Comparison of ENCODE assay signal across 20 cellular contexts in the genomic region with DNA sequence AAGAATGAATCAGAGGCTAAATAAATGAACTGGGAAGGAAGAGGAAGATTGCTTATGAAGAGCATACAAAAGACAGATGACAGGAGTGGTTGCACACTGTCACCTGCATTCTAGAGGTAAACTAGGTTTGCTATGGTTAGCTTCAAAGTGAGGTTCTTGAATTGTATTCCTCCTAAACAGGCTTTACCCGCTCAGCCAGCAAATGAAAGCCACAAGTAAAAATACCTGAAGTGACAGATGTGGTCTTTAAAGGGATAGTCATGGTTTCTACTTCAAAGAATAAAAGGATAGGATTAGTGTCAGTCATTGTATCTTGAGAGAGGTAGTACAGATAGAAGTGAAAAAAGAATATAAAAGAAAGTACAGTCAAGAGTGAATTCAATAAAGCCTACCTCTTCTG. TPM values are rescaled to one million over a fixed set of nuclear protein-coding genes. Genes with fewer than 3 reads are reported as not detected.
DNase-seq lines count a peak whose midpoint lies in the region; ATAC-seq and TF ChIP-seq lines count a peak whose summit lies in the region.
"Had no signal": no experiment of that assay in that cellular context is flagged by ENCODE, and none has a peak within 500 bp of the region (broad histone marks: within the 10 kb centered on the region; RNA-seq: fewer than 3 reads in every experiment).

No MANE protein-coding gene starts in this region.

- H3K4me3 Mint-ChIP-seq in activated naive CD4-positive, alpha-beta T cell treated with anti-CD3 and anti-CD28 coated beads, Interleukin-2, amount 50 U/mL, for 24 hours = peak overlapping the region; percentile 6
- peak overlapping the region; percentile 54 for H3K4me3 Mint-ChIP-seq in activated naive CD8-positive, alpha-beta T cell treated with anti-CD3 and anti-CD28 coated beads, Interleukin-2, amount 10 ng/mL, durations not matched to agents 7 days and 5 days
- H3K4me3 Mint-ChIP-seq in type B pancreatic cell (peak overlapping the region; percentile 72), glutamatergic neuron (ENCODE audit: unreplicated experiment) (no peak overlapping the region)
- no peak overlapping the region for H3K4me3 Mint-ChIP-seq in natural killer cell treated with Interleukin-12 subunit alpha and Interleukin-12 subunit beta and Interleukin-15 and Interleukin-18, amount 100 ng/mL, for 72 hours
- H3K4me3 Mint-ChIP-seq: HFFc6, nephron had no signal

- ATAC-seq in activated naive CD8-positive, alpha-beta T cell treated with anti-CD3 and anti-CD28 coated beads, Interleukin-2, amount 10 ng/mL, durations not matched to agents 7 days and 5 days (ENCODE audit: low read depth) = peak; percentile 88
- no peak for ATAC-seq in natural killer cell treated with Interleukin-12 subunit alpha and Interleukin-12 subunit beta and Interleukin-15 and Interleukin-18, amount 100 ng/mL, for 72 hours
- ATAC-seq: left lung, right lobe of liver had no signal

- DNase-seq in activated naive CD4-positive, alpha-beta T cell (lab: John Stamatoyannopoulos, UW) = no peak
- DNase-seq in Jurkat, Clone E6-1 (ENCODE audit: low read depth, low spot score) = peak; percentile 79
- DNase-seq in activated naive CD8-positive, alpha-beta T cell treated with anti-CD3 and anti-CD28 coated beads, Interleukin-2, amount 10 ng/mL, durations not matched to agents 7 days and 5 days = no peak
- no peak for DNase-seq in type B pancreatic cell (ENCODE audit: extremely low spot score, unreplicated experiment)
- no peak for DNase-seq in glutamatergic neuron
- DNase-seq in natural killer cell treated with Interleukin-12 subunit alpha and Interleukin-12 subunit beta and Interleukin-15 and Interleukin-18, amount 100 ng/mL, for 72 hours (ENCODE audit: low spot score) = no peak
- no peak for DNase-seq in DMS 273 (lab: John Stamatoyannopoulos, UW; ENCODE audit: unreplicated experiment)
- DNase-seq: activated effector memory CD4-positive, alpha-beta T cell treated with Interleukin-2 at 50 U/mL for 16 hours; caudate nucleus; erythroblast; HFFc6; hippocampal formation; left lung; NCI-H1436; NK-92 treated with Interleukin-12 subunit alpha and Interleukin-12 subunit beta, amount 100 ng/mL, for 24 hours; right lobe of liver; stimulated activated CD4-positive, alpha-beta T cell treated with anti-CD3 and anti-CD28 coated beads, Interleukin-4, amount 100 ng/mL, for 24 hours; stimulated activated naive CD4-positive, alpha-beta T cell treated with Interleukin-2 at 50 U/mL for 16 hours had no signal

- H3K36me3 Mint-ChIP-seq in activated naive CD4-positive, alpha-beta T cell treated with anti-CD3 and anti-CD28 coated beads, Interleukin-2, amount 50 U/mL, for 24 hours = peaks cover 43% of the 10 kb centered on the region
- H3K36me3 Mint-ChIP-seq in activated naive CD8-positive, alpha-beta T cell treated with anti-CD3 and anti-CD28 coated beads, Interleukin-2, amount 10 ng/mL, durations not matched to agents 7 days and 5 days = peaks cover 50% of the 10 kb centered on the region
- peaks cover 15% of the 10 kb centered on the region for H3K36me3 Mint-ChIP-seq in type B pancreatic cell
- peaks cover 5% of the 10 kb centered on the region for H3K36me3 Mint-ChIP-seq in glutamatergic neuron (ENCODE audit: unreplicated experiment)
- H3K36me3 Mint-ChIP-seq in natural killer cell treated with Interleukin-12 subunit alpha and Interleukin-12 subunit beta and Interleukin-15 and Interleukin-18, amount 100 ng/mL, for 72 hours = peaks cover 25% of the 10 kb centered on the region

- H3K4me3 ChIP-seq in Jurkat, Clone E6-1 (ENCODE audit: low read length) = no peak overlapping the region
- H3K4me3 ChIP-seq: left lung, right lobe of liver had no signal

- H3K27me3 Mint-ChIP-seq in activated naive CD4-positive, alpha-beta T cell treated with anti-CD3 and anti-CD28 coated beads, Interleukin-2, amount 50 U/mL, for 24 hours = no peaks in the 10 kb centered on the region
- no peaks in the 10 kb centered on the region for H3K27me3 Mint-ChIP-seq in activated naive CD8-positive, alpha-beta T cell treated with anti-CD3 and anti-CD28 coated beads, Interleukin-2, amount 10 ng/mL, durations not matched to agents 7 days and 5 days
- H3K27me3 Mint-ChIP-seq in type B pancreatic cell (no peaks in the 10 kb centered on the region), glutamatergic neuron (ENCODE audit: unreplicated experiment) (peaks cover 2% of the 10 kb centered on the region)
- H3K27me3 Mint-ChIP-seq in natural killer cell treated with Interleukin-12 subunit alpha and Interleukin-12 subunit beta and Interleukin-15 and Interleukin-18, amount 100 ng/mL, for 72 hours = no peaks in the 10 kb centered on the region

- TF ChIP-seq CTCF in type B pancreatic cell (conservative IDR thresholded peaks at IDR 0.05) (no peak), glutamatergic neuron (IDR thresholded peaks at IDR 0.05; ENCODE audit: partially characterized antibody, unreplicated experiment) (no peak)

- peaks cover 26% of the 10 kb centered on the region for H3K4me1 Mint-ChIP-seq in activated naive CD4-positive, alpha-beta T cell treated with anti-CD3 and anti-CD28 coated beads, Interleukin-2, amount 50 U/mL, for 24 hours
- H3K4me1 Mint-ChIP-seq in activated naive CD8-positive, alpha-beta T cell treated with anti-CD3 and anti-CD28 coated beads, Interleukin-2, amount 10 ng/mL, durations not matched to agents 7 days and 5 days = peaks cover 21% of the 10 kb centered on the region
- H3K4me1 Mint-ChIP-seq in type B pancreatic cell (ENCODE audit: unreplicated experiment) (no peaks in the 10 kb centered on the region), glutamatergic neuron (ENCODE audit: low read depth, unreplicated experiment) (no peaks in the 10 kb centered on the region)
- peaks cover 13 to 17% of the 10 kb centered on the region in 2 donors for H3K4me1 Mint-ChIP-seq in natural killer cell treated with Interleukin-12 subunit alpha and Interleukin-12 subunit beta and Interleukin-15 and Interleukin-18, amount 100 ng/mL, for 72 hours (ENCODE audit: low read depth in 2 of 2)

- peak overlapping the region; percentile 53 for H3K27ac Mint-ChIP-seq in activated naive CD4-positive, alpha-beta T cell treated with anti-CD3 and anti-CD28 coated beads, Interleukin-2, amount 50 U/mL, for 24 hours
- H3K27ac Mint-ChIP-seq in activated naive CD8-positive, alpha-beta T cell treated with anti-CD3 and anti-CD28 coated beads, Interleukin-2, amount 10 ng/mL, durations not matched to agents 7 days and 5 days = peak overlapping the region; percentile 15
- H3K27ac Mint-ChIP-seq in type B pancreatic cell (peak overlapping the region; percentile 91), glutamatergic neuron (ENCODE audit: unreplicated experiment) (no peak overlapping the region)
- no peak overlapping the region for H3K27ac Mint-ChIP-seq in natural killer cell treated with Interleukin-12 subunit alpha and Interleukin-12 subunit beta and Interleukin-15 and Interleukin-18, amount 100 ng/mL, for 72 hours
- H3K27ac Mint-ChIP-seq: HFFc6, nephron had no signal

- POLR2A ChIA-PET in activated naive CD8-positive, alpha-beta T cell treated with anti-CD3 and anti-CD28 coated beads, Interleukin-2, amount 10 ng/mL, durations not matched to agents 7 days and 5 days (lab: Charles Lee) = interaction anchor here (0.9 to 1.0 kb wide), 2 partner anchors 32 to 34 kb away, joined by 3 to 8 read pairs; partner anchors contain the start of gene PRDX6

- peaks cover 13% of the 10 kb centered on the region for H3K9me3 Mint-ChIP-seq in activated naive CD4-positive, alpha-beta T cell treated with anti-CD3 and anti-CD28 coated beads, Interleukin-2, amount 50 U/mL, for 24 hours
- peaks cover 18% of the 10 kb centered on the region for H3K9me3 Mint-ChIP-seq in activated naive CD8-positive, alpha-beta T cell treated with anti-CD3 and anti-CD28 coated beads, Interleukin-2, amount 10 ng/mL, durations not matched to agents 7 days and 5 days
- peaks cover 8% of the 10 kb centered on the region for H3K9me3 Mint-ChIP-seq in type B pancreatic cell
- H3K9me3 Mint-ChIP-seq in glutamatergic neuron (ENCODE audit: unreplicated experiment) = peaks cover 2% of the 10 kb centered on the region
- H3K9me3 Mint-ChIP-seq in natural killer cell treated with Interleukin-12 subunit alpha and Interleukin-12 subunit beta and Interleukin-15 and Interleukin-18, amount 100 ng/mL, for 72 hours = no peaks in the 10 kb centered on the region

RNA-seq across cellular contexts. Expression of gene PRDX6, which starts 32.4 kb away (rescaled TPM):
- 180 TPM for polyA plus RNA-seq in Jurkat, Clone E6-1 (2012; ENCODE audit: insufficient read depth, insufficient read length)
- total RNA-seq in activated naive CD8-positive, alpha-beta T cell treated with anti-CD3 and anti-CD28 coated beads, Interleukin-2, amount 10 ng/mL, durations not matched to agents 7 days and 5 days = 100 to 1,000 TPM; 136 to 137 TPM
- total RNA-seq in type B pancreatic cell (ENCODE audit: low replicate concordance) (333 and 411 TPM in 2 replicates), glutamatergic neuron (ENCODE audit: unreplicated experiment) (29.3 TPM)
- total RNA-seq in natural killer cell treated with Interleukin-12 subunit alpha and Interleukin-12 subunit beta and Interleukin-15 and Interleukin-18, amount 100 ng/mL, for 72 hours = 100 to 1,000 TPM; 119 to 155 TPM

Comparison
In these comparisons a context has a peak if more than half of its experiments do, and no peak if none do; other contexts are left out.
1. H3K27ac Mint-ChIP-seq: peak in activated naive CD4-positive, alpha-beta T cell treated with anti-CD3 and anti-CD28 coated beads, Interleukin-2, amount 50 U/mL, for 24 hours (single experiment), activated naive CD8-positive, alpha-beta T cell treated with anti-CD3 and anti-CD28 coated beads, Interleukin-2, amount 10 ng/mL, durations not matched to agents 7 days and 5 days (single experiment) and type B pancreatic cell (single experiment); none in glutamatergic neuron (single experiment) and natural killer cell treated with Interleukin-12 subunit alpha and Interleukin-12 subunit beta and Interleukin-15 and Interleukin-18, amount 100 ng/mL, for 72 hours (0 of 2).
2. H3K4me3 Mint-ChIP-seq: peak in activated naive CD4-positive, alpha-beta T cell treated with anti-CD3 and anti-CD28 coated beads, Interleukin-2, amount 50 U/mL, for 24 hours (single experiment), activated naive CD8-positive, alpha-beta T cell treated with anti-CD3 and anti-CD28 coated beads, Interleukin-2, amount 10 ng/mL, durations not matched to agents 7 days and 5 days (single experiment) and type B pancreatic cell (single experiment); none in glutamatergic neuron (single experiment) and natural killer cell treated with Interleukin-12 subunit alpha and Interleukin-12 subunit beta and Interleukin-15 and Interleukin-18, amount 100 ng/mL, for 72 hours (single experiment).